In the genomic region with DNA sequence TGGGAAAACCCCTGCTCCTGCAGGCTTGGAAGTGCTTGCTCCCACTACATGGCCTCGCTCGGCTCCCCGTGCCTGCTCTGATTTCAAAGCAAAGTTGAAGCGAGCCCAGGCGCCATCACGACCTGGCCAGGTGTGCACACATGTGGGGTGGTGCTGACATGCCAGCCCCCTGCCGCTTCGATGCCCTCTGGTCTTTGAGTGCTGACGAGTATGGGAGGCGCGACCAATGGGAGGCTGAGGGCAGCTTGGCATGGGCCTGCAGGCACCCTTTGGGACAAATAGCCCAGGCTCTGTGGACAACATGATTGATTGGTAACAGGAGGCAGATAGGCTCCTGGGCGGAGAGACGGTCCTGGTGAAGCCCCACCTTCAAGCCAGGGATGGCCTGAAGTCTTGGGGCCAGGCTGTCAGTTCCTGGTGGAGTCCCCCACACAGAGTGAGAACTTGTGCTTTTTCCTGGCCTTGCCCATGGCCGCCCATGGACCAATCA, we compare ENCODE assay signal across 25 cellular contexts.
DNase-seq lines count a peak whose midpoint lies in the region; ATAC-seq, FAIRE-seq and TF ChIP-seq lines count a peak whose summit lies in the region.
"Had no signal": no experiment of that assay in that cellular context is flagged by ENCODE, and none has a peak within 500 bp of the region (broad histone marks: within the 10 kb centered on the region; RNA-seq: fewer than 3 reads in every experiment).

No MANE protein-coding gene starts in this region.

- H4K20me1 ChIP-seq in H9 (ENCODE audit: control insufficient read depth, insufficient read depth, insufficient read length) = no peaks in the 10 kb centered on the region

- H3K79me1 ChIP-seq in neuronal stem cell (ENCODE audit: low read depth, low read length) = no peaks in the 10 kb centered on the region
- no peaks in the 10 kb centered on the region for H3K79me1 ChIP-seq in H9 (ENCODE audit: insufficient read depth, low read depth, low read length, poor library complexity, severe bottlenecking)

- TF ChIP-seq POLR2A in GM12891 (IDR thresholded peaks at IDR 0.05; ENCODE audit: low read depth, low read length) = no peak

- peak overlapping the region; percentile 37 for H2BK15ac ChIP-seq in neuronal stem cell (ENCODE audit: low read length)
- H2BK15ac ChIP-seq in H9 (ENCODE audit: low read depth, low read length) = no peak overlapping the region

- no peak for FAIRE-seq in GM12891 (lab: Jason Lieb, UNC)
- FAIRE-seq: G401.6 had no signal

- peak; percentile 56 for DNase-seq in Right ventricle myocardium inferior (ENCODE audit: missing footprints)
- no peak for DNase-seq in heart right ventricle
- DNase-seq in SJCRH30 = peak; percentile 12 to 21
- no peak for DNase-seq in neuronal stem cell (ENCODE audit: low spot score)
- no peak for DNase-seq in stimulated activated naive CD8-positive, alpha-beta T cell treated with anti-CD3 and anti-CD28 coated beads, Interleukin-15, amount 100 ng/mL, for 72 hours
- no peak for DNase-seq in H9
- DNase-seq in GM12891 (ENCODE audit: insufficient read length, low spot score) = no peak
- DNase-seq: 8988T, AML-193, C1 segment of cervical spinal cord, DMS153, H7, HFFc6, KG1, NCI-H1092 treated with DMSO at 0.1 percent for 48 hours, NCI-H146, NCI-H2029, NCI-H226, NCI-H524, NCI-H774, Peyer's patch had no signal

- H3K27ac Mint-ChIP-seq in stimulated activated naive CD8-positive, alpha-beta T cell treated with anti-CD3 and anti-CD28 coated beads, Interleukin-15, amount 100 ng/mL, for 72 hours = no peak overlapping the region
- H3K27ac Mint-ChIP-seq in H9 = no peak overlapping the region
- H3K27ac Mint-ChIP-seq: CD8-positive, alpha-beta T cell; HFFc6 had no signal

- H3K4ac ChIP-seq in neuronal stem cell (ENCODE audit: low read length) (no peak overlapping the region), H9 (ENCODE audit: low read depth, low read length) (no peak overlapping the region)

- ATAC-seq in Right ventricle myocardium inferior = no peak
- ATAC-seq in heart right ventricle = no peak
- ATAC-seq in stimulated activated naive CD8-positive, alpha-beta T cell treated with anti-CD3 and anti-CD28 coated beads, Interleukin-15, amount 100 ng/mL, for 72 hours = peak; percentile 40
- no peak for ATAC-seq in HG02870 (IDR thresholded peaks at IDR 0.05; ENCODE audit: unreplicated experiment)
- ATAC-seq: CD8-positive, alpha-beta T cell had no signal

- H3K23me2 ChIP-seq in H9 (ENCODE audit: insufficient read length, low read depth, low read length, poor library complexity, severe bottlenecking) = no peaks in the 10 kb centered on the region

- H2BK120ac ChIP-seq in neuronal stem cell (ENCODE audit: low read depth, low read length) (no peak overlapping the region), H9 (ENCODE audit: low read depth, low read length, poor library complexity, severe bottlenecking) (no peak overlapping the region)

- peaks cover 0 to 5% (median 4%) of the 10 kb centered on the region in 3 experiments; a peak in 4 of 7 replicates for H3K36me3 Mint-ChIP-seq in H9 (ENCODE audit: insufficient read depth in 1 of 3, low read depth in 3 of 3)
- H3K36me3 Mint-ChIP-seq: CD8-positive, alpha-beta T cell had no signal

- H3K9me3 Mint-ChIP-seq in stimulated activated naive CD8-positive, alpha-beta T cell treated with anti-CD3 and anti-CD28 coated beads, Interleukin-15, amount 100 ng/mL, for 72 hours = peaks cover 0 to 4% of the 10 kb centered on the region in 2 donors
- peaks cover 0 to 9% of the 10 kb centered on the region in 2 experiments; a peak in 4 of 5 replicates for H3K9me3 Mint-ChIP-seq in H9
- H3K9me3 Mint-ChIP-seq: CD8-positive, alpha-beta T cell had no signal

- H3K27me3 Mint-ChIP-seq in stimulated activated naive CD8-positive, alpha-beta T cell treated with anti-CD3 and anti-CD28 coated beads, Interleukin-15, amount 100 ng/mL, for 72 hours = peaks cover 7% of the 10 kb centered on the region
- H3K27me3 Mint-ChIP-seq in H9 (ENCODE audit: low read depth) = no peaks in the 10 kb centered on the region

- H3T11ph ChIP-seq in H9 (ENCODE audit: low read length) = no peak overlapping the region

- TF ChIP-seq CTCF in heart right ventricle (IDR thresholded peaks at IDR 0.05) (no peak), H9 (conservative IDR thresholded peaks at IDR 0.05) (no peak)

- H3K27me3 ChIP-seq in heart right ventricle = no peaks in the 10 kb centered on the region
- no peaks in the 10 kb centered on the region for H3K27me3 ChIP-seq in SJCRH30
- no peaks in the 10 kb centered on the region for H3K27me3 ChIP-seq in neuronal stem cell (ENCODE audit: control insufficient read depth in 3 of 3, insufficient read depth in 3 of 3, low read depth in 1 of 3, low read length in 3 of 3)
- no peaks in the 10 kb centered on the region for H3K27me3 ChIP-seq in H9 (ENCODE audit: insufficient read depth, low read length)
- H3K27me3 ChIP-seq: Peyer's patch had no signal

- no peak overlapping the region for H2BK12ac ChIP-seq in neuronal stem cell (ENCODE audit: low read length)
- no peak overlapping the region for H2BK12ac ChIP-seq in H9 (ENCODE audit: insufficient read length, low read depth, low read length)

- no peak overlapping the region for H2AFZ ChIP-seq in neuronal stem cell (ENCODE audit: low read length)
- no peak overlapping the region for H2AFZ ChIP-seq in H9 (ENCODE audit: low read length)

- H3K9ac ChIP-seq in neuronal stem cell (ENCODE audit: low read depth, low read length, poor library complexity) (no peak overlapping the region), H9 (ENCODE audit: extremely low read depth, insufficient read length, low read length) (no peak overlapping the region)

- H3K36me3 ChIP-seq in heart right ventricle = no peaks in the 10 kb centered on the region
- H3K36me3 ChIP-seq in SJCRH30 = no peaks in the 10 kb centered on the region
- no peaks in the 10 kb centered on the region for H3K36me3 ChIP-seq in neuronal stem cell (replicated peaks in 1 of 2; ENCODE audit: control insufficient read depth in 2 of 2, insufficient read depth in 2 of 2, low read length in 2 of 2)
- H3K36me3 ChIP-seq: Peyer's patch had no signal

- H3K4me1 ChIP-seq in heart right ventricle = no peaks in the 10 kb centered on the region
- H3K4me1 ChIP-seq in SJCRH30 = no peaks in the 10 kb centered on the region
- no peaks in the 10 kb centered on the region for H3K4me1 ChIP-seq in neuronal stem cell (ENCODE audit: control insufficient read depth in 2 of 2, insufficient read depth in 1 of 2, low read depth in 1 of 2, low read length in 2 of 2)
- H3K4me1 ChIP-seq in H9 (ENCODE audit: insufficient read depth, low read length) = no peaks in the 10 kb centered on the region
- H3K4me1 ChIP-seq: Peyer's patch had no signal

- H3K14ac ChIP-seq in neuronal stem cell (ENCODE audit: low read length) (no peak overlapping the region), H9 (ENCODE audit: insufficient read depth, low read length) (no peak overlapping the region)

- H2AK5ac ChIP-seq in neuronal stem cell (ENCODE audit: low read depth, low read length) (peak overlapping the region; percentile 63), H9 (ENCODE audit: insufficient read length, low read length) (no peak overlapping the region)

- H3K4me1 Mint-ChIP-seq in stimulated activated naive CD8-positive, alpha-beta T cell treated with anti-CD3 and anti-CD28 coated beads, Interleukin-15, amount 100 ng/mL, for 72 hours = no peaks in the 10 kb centered on the region
- H3K4me1 Mint-ChIP-seq in H9 = no peaks in the 10 kb centered on the region

- H3K4me2 ChIP-seq in neuronal stem cell (ENCODE audit: insufficient read depth, low read length, poor library complexity, severe bottlenecking) (no peak overlapping the region), H9 (ENCODE audit: insufficient read depth, insufficient read length, low read length) (no peak overlapping the region)

- H3K9me3 ChIP-seq in heart right ventricle (peaks cover 0 to 14% (median 0%) of the 10 kb centered on the region in 11 donors), SJCRH30 (replicated peaks) (no peaks in the 10 kb centered on the region), neuronal stem cell (replicated peaks in 1 of 2; ENCODE audit: control insufficient read depth in 2 of 2, insufficient read depth in 1 of 2, low read depth in 1 of 2, low read length in 2 of 2) (peaks cover 0 to 16% of the 10 kb centered on the region in 2 donors), H9 (ENCODE audit: control insufficient read depth, low read depth, low read length) (no peaks in the 10 kb centered on the region)
- H3K9me3 ChIP-seq: Peyer's patch had no signal

- no peak overlapping the region for H4K91ac ChIP-seq in neuronal stem cell (ENCODE audit: low read depth, low read length, poor library complexity)
- H4K91ac ChIP-seq in H9 (ENCODE audit: insufficient read length, low read depth, low read length) = no peak overlapping the region

- H3K27ac ChIP-seq in heart right ventricle = no peak overlapping the region
- H3K27ac ChIP-seq in SJCRH30 = no peak overlapping the region
- no peak overlapping the region for H3K27ac ChIP-seq in neuronal stem cell (replicated peaks; ENCODE audit: low read length)
- no peak overlapping the region for H3K27ac ChIP-seq in H9 (ENCODE audit: insufficient read length, low read depth, low read length)
- H3K27ac ChIP-seq: HL-60, Peyer's patch had no signal

- H4K8ac ChIP-seq in neuronal stem cell (ENCODE audit: low read depth, low read length) (no peak overlapping the region), H9 (replicated peaks; ENCODE audit: insufficient read length, low read depth, low read length) (no peak overlapping the region)

- H3K56ac ChIP-seq in H9 (ENCODE audit: insufficient read length, low read depth, low read length) = no peak overlapping the region

- no peak overlapping the region for H4K5ac ChIP-seq in H9 (ENCODE audit: insufficient read length, low read depth, low read length)

- WGBS in heart right ventricle, 2 donors = 95 to 99% methylated on average over 14 of the region's 14 CpGs
- no CpG with 5 or more reads among the region's 14 CpGs for WGBS in neuronal stem cell (ENCODE audit: extremely low coverage in 2 of 2, insufficient read length in 2 of 2, insufficient replicate concordance in 1 of 2), 2 donors
- no CpG with 5 or more reads among the region's 14 CpGs for WGBS in H9 (ENCODE audit: extremely low coverage, insufficient read length, low lambda C conversion rate)

- peak overlapping the region; percentile 35 for H3K23ac ChIP-seq in neuronal stem cell (ENCODE audit: low read depth, low read length, poor library complexity)
- no peak overlapping the region for H3K23ac ChIP-seq in H9 (ENCODE audit: insufficient read length, low read depth, low read length)

- H3K18ac ChIP-seq in neuronal stem cell (ENCODE audit: low read length) (peak overlapping the region; percentile 52), H9 (ENCODE audit: insufficient read length, low read depth, low read length) (no peak overlapping the region)

- no peak overlapping the region for H3K4me3 Mint-ChIP-seq in stimulated activated naive CD8-positive, alpha-beta T cell treated with anti-CD3 and anti-CD28 coated beads, Interleukin-15, amount 100 ng/mL, for 72 hours
- no peak overlapping the region for H3K4me3 Mint-ChIP-seq in H9
- H3K4me3 Mint-ChIP-seq: CD8-positive, alpha-beta T cell; HFFc6 had no signal

- intact Hi-C loops in Right ventricle myocardium inferior (cut with DNase I) (no loop called here), heart right ventricle (cut with DNase I) (no loop called here)

- peak overlapping the region; percentile 24 for H2BK5ac ChIP-seq in neuronal stem cell (ENCODE audit: low read length)
- no peak overlapping the region for H2BK5ac ChIP-seq in H9 (ENCODE audit: insufficient read length, low read length)

- H3K79me2 ChIP-seq in H9 (ENCODE audit: insufficient read depth, low read length) = no peaks in the 10 kb centered on the region

- H2BK20ac ChIP-seq in H9 (ENCODE audit: low read depth, low read length, poor library complexity, severe bottlenecking) = no peak overlapping the region

- H3K4me3 ChIP-seq in heart right ventricle (no peak overlapping the region), SJCRH30 (no peak overlapping the region), neuronal stem cell (ENCODE audit: low read length in 2 of 2) (no peak overlapping the region)
- H3K4me3 ChIP-seq: Peyer's patch had no signal

Comparison
In these comparisons a context has a peak if more than half of its experiments do, and no peak if none do; other contexts are left out.
1. DNase-seq: peak in Right ventricle myocardium inferior (single experiment) and SJCRH30 (2 of 2); none in heart right ventricle (0 of 2), neuronal stem cell (single experiment), stimulated activated naive CD8-positive, alpha-beta T cell treated with anti-CD3 and anti-CD28 coated beads, Interleukin-15, amount 100 ng/mL, for 72 hours (0 of 2), H9 (single experiment) and GM12891 (single experiment).